In the genomic region with DNA sequence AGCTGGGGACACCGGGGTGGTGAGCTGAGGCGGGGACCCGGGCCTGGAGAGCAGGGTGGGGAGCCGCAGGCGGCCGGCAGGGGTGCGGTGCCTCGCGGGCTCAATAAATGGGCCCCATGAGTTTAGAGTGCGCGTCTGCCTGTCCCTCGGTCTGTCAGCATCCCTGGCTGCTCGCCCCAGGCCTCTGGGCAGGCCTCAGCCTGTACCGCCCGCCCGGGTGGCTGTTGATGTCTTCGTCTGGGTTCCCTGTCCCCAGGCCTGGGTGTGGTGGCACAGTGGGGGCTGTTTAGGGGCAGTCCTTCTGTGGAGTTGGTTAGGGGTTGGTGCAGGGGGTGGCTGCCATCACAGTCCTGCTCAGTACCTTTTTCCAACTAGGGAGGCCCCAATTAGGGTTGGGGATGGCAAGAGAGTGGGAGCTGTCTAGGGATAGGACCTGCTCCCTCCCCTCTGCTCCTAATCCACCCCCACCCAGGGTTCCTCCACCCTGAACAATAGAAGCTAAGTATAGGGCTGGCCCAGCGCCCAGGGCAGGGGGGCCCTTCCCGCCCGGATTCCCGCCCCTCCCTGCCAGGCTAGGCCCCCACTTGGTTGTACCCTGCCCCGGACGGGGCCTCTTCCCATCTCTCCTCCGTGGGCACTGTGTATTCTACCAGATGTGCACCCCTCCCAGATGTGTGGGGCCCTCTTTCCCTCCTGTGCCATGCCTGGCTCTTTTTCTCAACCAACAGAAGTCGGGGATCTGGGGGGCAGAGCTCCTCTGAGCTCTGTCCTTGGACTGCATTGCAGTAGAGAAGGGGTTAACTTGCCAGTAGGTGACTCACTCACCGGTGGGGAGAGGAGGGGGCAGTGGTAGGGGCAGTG, we compare ENCODE assay signal across 7 cellular contexts. TPM values are rescaled to one million over a fixed set of nuclear protein-coding genes. Genes with fewer than 3 reads are reported as not detected.
DNase-seq lines count a peak whose midpoint lies in the region; ATAC-seq and TF ChIP-seq lines count a peak whose summit lies in the region.

No MANE protein-coding gene starts in this region.

- H3K27ac ChIP-seq in heart left ventricle = peak overlapping the region; percentile 95 to 100 (median 96)

- H3K9me3 Mint-ChIP-seq in activated naive CD8-positive, alpha-beta T cell treated with anti-CD3 and anti-CD28 coated beads for 36 hours = no peaks in the 10 kb centered on the region

- peak overlapping the region; percentile 87 for H3K27ac Mint-ChIP-seq in activated naive CD8-positive, alpha-beta T cell treated with anti-CD3 and anti-CD28 coated beads for 36 hours

- peak overlapping the region; percentile 95 for H3K4me3 ChIP-seq in GM12865 (ENCODE audit: low read depth, low read length)
- peak overlapping the region; percentile 51 to 97 (median 78) for H3K4me3 ChIP-seq in heart left ventricle

- 3 to 11% (median 4%) methylated on average over 5 to 26 of the region's 26 CpGs for WGBS in heart left ventricle, 4 donors

- DNase-seq in GM12865 (ENCODE audit: low read depth) (no peak), NCI-H1694 (lab: John Stamatoyannopoulos, UW) (peak; percentile 71), heart left ventricle (peak in 4 of 5 donors; percentile 76 to 88 (median 80)), pons (ENCODE audit: low spot score) (peak; percentile 84), 8988T (no peak)
- peak; percentile 51 for DNase-seq in activated naive CD8-positive, alpha-beta T cell treated with anti-CD3 and anti-CD28 coated beads for 36 hours

- ATAC-seq in heart left ventricle (peak; percentile 1 to 49 (median 4)), GM18505 (IDR thresholded peaks at IDR 0.05; ENCODE audit: unreplicated experiment) (no peak)

- peaks cover 30 to 89% (median 77%) of the 10 kb centered on the region in 12 donors for H3K4me1 ChIP-seq in heart left ventricle

- H3K9me3 ChIP-seq in heart left ventricle = no peaks in the 10 kb centered on the region

- TF ChIP-seq CTCF in GM12865 (IDR thresholded peaks at IDR 0.05; ENCODE audit: insufficient read depth, low read depth, low read length, missing control alignments) = no peak
- TF ChIP-seq CTCF in heart left ventricle (IDR thresholded peaks at IDR 0.05) = peak in 1 of 12 donors; percentile 9

- no peaks in the 10 kb centered on the region for H3K27me3 Mint-ChIP-seq in activated naive CD8-positive, alpha-beta T cell treated with anti-CD3 and anti-CD28 coated beads for 36 hours

- H3K4me1 Mint-ChIP-seq in activated naive CD8-positive, alpha-beta T cell treated with anti-CD3 and anti-CD28 coated beads for 36 hours = peaks cover 52% of the 10 kb centered on the region

- H3K27me3 ChIP-seq in heart left ventricle = no peaks in the 10 kb centered on the region

- peaks cover 0 to 3% (median 0%) of the 10 kb centered on the region in 9 donors for H3K36me3 ChIP-seq in heart left ventricle

- TF ChIP-seq POLR2A in heart left ventricle (IDR thresholded peaks at IDR 0.05) (peak in 1 of 2 donors; percentile 52), GM18505 (IDR thresholded peaks at IDR 0.05; ENCODE audit: borderline replicate concordance, extremely low read depth, insufficient read depth, insufficient read length) (no peak)

- peak overlapping the region; percentile 70 for H3K4me3 Mint-ChIP-seq in activated naive CD8-positive, alpha-beta T cell treated with anti-CD3 and anti-CD28 coated beads for 36 hours

- intact Hi-C loops in heart left ventricle (cut with DNase I) = loop anchor here in 4 of 10 donors (1.0 to 5.0 kb wide), 4 partner anchors 13 to 39 kb away; a partner anchor contains a TSS

- H3K36me3 Mint-ChIP-seq in activated naive CD8-positive, alpha-beta T cell treated with anti-CD3 and anti-CD28 coated beads for 36 hours = peaks cover 4% of the 10 kb centered on the region

RNA-seq across cellular contexts. Expression of a gene that starts 12.4 kb away (rescaled TPM):
- 10 to 100 TPM; 43.8 to 50.4 TPM for total RNA-seq in activated naive CD8-positive, alpha-beta T cell treated with anti-CD3 and anti-CD28 coated beads for 36 hours
- total RNA-seq in heart left ventricle = 10 to 100 TPM; 25.5 to 54.8 (median 35.8) TPM
- 10 to 100 TPM; 27.1 to 27.5 TPM for polyA plus RNA-seq in heart left ventricle

RNA-seq across cellular contexts. Expression of a gene that starts 20.5 kb away (rescaled TPM):
- total RNA-seq in activated naive CD8-positive, alpha-beta T cell treated with anti-CD3 and anti-CD28 coated beads for 36 hours = under 1 TPM; 0.52 to 0.92 TPM
- under 1 TPM in 3 of 9 donors, not detected in 6; 0.16 to 0.53 (median 0.40) TPM for total RNA-seq in heart left ventricle
- polyA plus RNA-seq in heart left ventricle = under 1 TPM in 1 of 2 donors, not detected in 1; 0.17 TPM

RNA-seq across cellular contexts. Expression of a gene that starts 21.0 kb away (rescaled TPM):
- 10 to 100 TPM; 38.1 to 38.4 TPM for total RNA-seq in activated naive CD8-positive, alpha-beta T cell treated with anti-CD3 and anti-CD28 coated beads for 36 hours
- 1 to 10 TPM; 1.8 to 9.4 (median 2.5) TPM for total RNA-seq in heart left ventricle
- 1 to 10 TPM; 4.9 to 9.5 TPM for polyA plus RNA-seq in heart left ventricle

RNA-seq across cellular contexts. Expression of a gene that starts 26.5 kb away (rescaled TPM):
- total RNA-seq in activated naive CD8-positive, alpha-beta T cell treated with anti-CD3 and anti-CD28 coated beads for 36 hours = 10 to 100 TPM; 62.9 to 66.0 TPM
- total RNA-seq in heart left ventricle = 10 to 100 TPM; 26.1 to 49.7 (median 35.5) TPM
- polyA plus RNA-seq in heart left ventricle = 10 to 100 TPM; 31.9 to 45.4 TPM

RNA-seq across cellular contexts. Expression of a gene that starts 31.7 kb away (rescaled TPM):
- total RNA-seq in activated naive CD8-positive, alpha-beta T cell treated with anti-CD3 and anti-CD28 coated beads for 36 hours = 1 to 10 TPM; 1.1 to 3.2 TPM
- under 1 TPM in 2 of 9 donors, not detected in 7; 0.16 to 0.27 TPM for total RNA-seq in heart left ventricle
- under 1 TPM; 0.11 to 0.18 TPM for polyA plus RNA-seq in heart left ventricle

Comparison
In these comparisons a context has a peak if more than half of its experiments do, and no peak if none do; other contexts are left out.
1. DNase-seq: peak in NCI-H1694 (single experiment), activated naive CD8-positive, alpha-beta T cell treated with anti-CD3 and anti-CD28 coated beads for 36 hours (single experiment), heart left ventricle (4 of 5) and pons (single experiment); none in GM12865 (single experiment) and 8988T (single experiment).